1 cellular context compared by ENCODE assay signal in the genomic region with DNA sequence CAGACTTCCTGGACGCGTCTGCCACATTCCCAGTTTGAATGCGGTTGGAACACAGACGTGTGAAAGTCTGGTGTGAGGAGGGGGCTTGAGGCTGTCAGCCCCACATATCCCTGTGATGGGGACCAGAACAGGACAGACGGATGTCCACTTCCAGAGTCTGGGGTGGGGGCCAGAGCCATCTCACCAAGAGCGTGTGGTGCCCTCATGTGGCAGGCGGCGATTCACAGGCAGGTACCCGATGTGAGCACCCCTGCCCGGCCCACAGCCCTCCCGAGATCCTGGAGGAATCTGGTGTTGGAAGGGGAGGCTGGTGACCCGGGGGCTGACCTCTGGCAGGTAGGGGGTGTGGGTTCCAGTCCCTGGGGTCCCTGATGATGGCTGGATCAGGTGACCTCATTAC.
TF ChIP-seq lines count a peak whose summit lies in the region.

No MANE protein-coding gene starts in this region.

TF ChIP-seq in WTC11, 78 proteins besides CTCF, POLR2A, EP300 and RAD21 (continued from another document):
- TF ChIP-seq, protein P1, sequence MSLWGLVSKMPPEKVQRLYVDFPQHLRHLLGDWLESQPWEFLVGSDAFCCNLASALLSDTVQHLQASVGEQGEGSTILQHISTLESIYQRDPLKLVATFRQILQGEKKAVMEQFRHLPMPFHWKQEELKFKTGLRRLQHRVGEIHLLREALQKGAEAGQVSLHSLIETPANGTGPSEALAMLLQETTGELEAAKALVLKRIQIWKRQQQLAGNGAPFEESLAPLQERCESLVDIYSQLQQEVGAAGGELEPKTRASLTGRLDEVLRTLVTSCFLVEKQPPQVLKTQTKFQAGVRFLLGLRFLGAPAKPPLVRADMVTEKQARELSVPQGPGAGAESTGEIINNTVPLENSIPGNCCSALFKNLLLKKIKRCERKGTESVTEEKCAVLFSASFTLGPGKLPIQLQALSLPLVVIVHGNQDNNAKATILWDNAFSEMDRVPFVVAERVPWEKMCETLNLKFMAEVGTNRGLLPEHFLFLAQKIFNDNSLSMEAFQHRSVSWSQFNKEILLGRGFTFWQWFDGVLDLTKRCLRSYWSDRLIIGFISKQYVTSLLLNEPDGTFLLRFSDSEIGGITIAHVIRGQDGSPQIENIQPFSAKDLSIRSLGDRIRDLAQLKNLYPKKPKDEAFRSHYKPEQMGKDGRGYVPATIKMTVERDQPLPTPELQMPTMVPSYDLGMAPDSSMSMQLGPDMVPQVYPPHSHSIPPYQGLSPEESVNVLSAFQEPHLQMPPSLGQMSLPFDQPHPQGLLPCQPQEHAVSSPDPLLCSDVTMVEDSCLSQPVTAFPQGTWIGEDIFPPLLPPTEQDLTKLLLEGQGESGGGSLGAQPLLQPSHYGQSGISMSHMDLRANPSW (CRISPR knock-in tag; conservative IDR thresholded peaks at IDR 0.05; ENCODE audit: low read depth), result no peak
- no peak for TF ChIP-seq CREM (CRISPR knock-in tag; IDR thresholded peaks at IDR 0.05)
TF ChIP-seq in WTC11: peak in this region for 0.
